25 cellular contexts compared by ENCODE assay signal in the genomic region with DNA sequence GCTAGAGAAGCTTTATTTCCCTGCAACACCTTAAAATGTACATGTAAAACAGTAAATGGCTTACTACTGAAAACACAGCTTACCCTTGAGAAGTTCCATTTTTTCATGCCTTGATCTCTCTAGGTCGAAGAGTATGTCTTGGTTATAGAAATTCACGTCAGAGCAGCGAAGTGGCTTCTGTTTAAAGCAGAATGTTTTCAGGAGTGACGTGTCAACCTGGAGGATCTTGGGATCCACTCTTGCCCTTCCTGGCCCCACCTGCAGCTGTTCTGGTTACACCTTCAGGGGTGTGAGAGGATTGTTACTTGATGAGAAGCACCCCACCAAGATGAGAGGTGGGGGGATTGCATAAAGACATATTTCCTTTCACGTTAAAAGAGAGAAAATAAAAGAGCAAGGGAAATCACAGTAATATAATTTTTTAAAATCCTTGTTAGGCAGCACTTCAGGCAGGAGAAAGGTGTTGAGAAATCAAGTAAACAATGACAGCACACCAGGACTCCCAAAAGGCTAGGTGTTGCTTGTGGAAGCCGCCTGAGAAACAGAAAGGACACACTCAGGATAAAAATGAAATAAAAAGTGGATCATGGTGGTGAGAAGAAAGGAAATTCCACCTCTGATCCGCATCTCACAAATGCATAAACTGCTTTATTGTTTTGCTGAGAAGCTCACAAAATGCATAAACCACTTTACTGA.
"Had no signal": no experiment of that assay in that cellular context is flagged by ENCODE, and none has a peak within 500 bp of the region (broad histone marks: within the 10 kb centered on the region; RNA-seq: fewer than 3 reads in every experiment).

No MANE protein-coding gene starts in this region.

- H3K27me3 ChIP-seq: esophagus muscularis mucosa, foreskin keratinocyte, gastroesophageal sphincter, heart left ventricle, hepatocyte, neural progenitor cell, thyroid gland had no signal

- H3K27ac Mint-ChIP-seq: dendritic cell treated with granulocyte-macrophage colony-stimulating factor and Interleukin-4, amounts not matched to agents 40 ng/mL and 50 ng/mL, for 4 days; natural killer cell; neural progenitor cell; progenitor cell of endocrine pancreas; stimulated activated effector memory CD8-positive, alpha-beta T cell treated with anti-CD3 and anti-CD28 coated beads, Interleukin-12 subunit alpha, Interleukin-12 subunit beta, amount 100 ng/mL, for 72 hours had no signal

- H3K36me3 ChIP-seq: gastroesophageal sphincter, heart left ventricle, neural progenitor cell, stomach, thyroid gland had no signal

- H3K27me3 Mint-ChIP-seq: dendritic cell treated with granulocyte-macrophage colony-stimulating factor and Interleukin-4, amounts not matched to agents 40 ng/mL and 50 ng/mL, for 4 days; progenitor cell of endocrine pancreas had no signal

- H3K36me3 Mint-ChIP-seq: natural killer cell; neural progenitor cell; stimulated activated effector memory CD8-positive, alpha-beta T cell treated with anti-CD3 and anti-CD28 coated beads, Interleukin-12 subunit alpha, Interleukin-12 subunit beta, amount 100 ng/mL, for 72 hours had no signal

- H3K4me1 ChIP-seq: esophagus muscularis mucosa, foreskin keratinocyte, gastroesophageal sphincter, heart left ventricle, parathyroid adenoma, stomach, thyroid gland had no signal

- H3K27ac ChIP-seq: esophagus muscularis mucosa, foreskin keratinocyte, gastroesophageal sphincter, heart left ventricle, hepatocyte, neural progenitor cell, parathyroid adenoma, stomach, thyroid gland had no signal

- DNase-seq: central memory CD4-positive, alpha-beta T cell; effector CD8-positive, alpha-beta T cell; foreskin keratinocyte; heart left ventricle; left cardiac atrium; mammary epithelial cell; mesendoderm; natural killer cell; stimulated activated CD4-positive, alpha-beta T cell treated with anti-CD3 and anti-CD28 coated beads, Interleukin-12 subunit alpha, Interleukin-12 subunit beta, amount 100 ng/mL, for 4 hours; stimulated activated CD4-positive, alpha-beta T cell treated with anti-CD3 and anti-CD28 coated beads, Interleukin-1b, Interleukin-23, amount 100 ng/mL, for 48 hours; stimulated activated CD4-positive, alpha-beta T cell treated with anti-CD3 and anti-CD28 coated beads, Interleukin-4, amount 100 ng/mL, for 24 hours; stimulated activated naive CD4-positive, alpha-beta T cell treated with Interleukin-2 at 50 U/mL for 16 hours; stomach; thyroid gland; trophoblast cell had no signal

- ATAC-seq: foreskin keratinocyte; gastroesophageal sphincter; left cardiac atrium; natural killer cell; sciatic nerve; stimulated activated effector memory CD8-positive, alpha-beta T cell treated with anti-CD3 and anti-CD28 coated beads, Interleukin-12 subunit alpha, Interleukin-12 subunit beta, amount 100 ng/mL, for 72 hours had no signal

- H3K4me1 Mint-ChIP-seq: natural killer cell; stimulated activated effector memory CD8-positive, alpha-beta T cell treated with anti-CD3 and anti-CD28 coated beads, Interleukin-12 subunit alpha, Interleukin-12 subunit beta, amount 100 ng/mL, for 72 hours had no signal

- H3K9me3 Mint-ChIP-seq: dendritic cell treated with granulocyte-macrophage colony-stimulating factor and Interleukin-4, amounts not matched to agents 40 ng/mL and 50 ng/mL, for 4 days; natural killer cell; neural progenitor cell; stimulated activated effector memory CD8-positive, alpha-beta T cell treated with anti-CD3 and anti-CD28 coated beads, Interleukin-12 subunit alpha, Interleukin-12 subunit beta, amount 100 ng/mL, for 72 hours had no signal

- H3K4me3 Mint-ChIP-seq: dendritic cell treated with granulocyte-macrophage colony-stimulating factor and Interleukin-4, amounts not matched to agents 40 ng/mL and 50 ng/mL, for 4 days; natural killer cell; neural progenitor cell; stimulated activated effector memory CD8-positive, alpha-beta T cell treated with anti-CD3 and anti-CD28 coated beads, Interleukin-12 subunit alpha, Interleukin-12 subunit beta, amount 100 ng/mL, for 72 hours had no signal

- H3K4me3 ChIP-seq: esophagus muscularis mucosa, gastroesophageal sphincter, heart left ventricle, hepatocyte, neural progenitor cell, smooth muscle cell, stomach, thyroid gland had no signal

- H3K9me3 ChIP-seq: esophagus muscularis mucosa, gastroesophageal sphincter, heart left ventricle, stomach, thyroid gland had no signal
